Comparison of ENCODE assay signal across 8 cellular contexts in genomic region chr7:67171151-67171550, GRCh38.
DNase-seq lines count a peak whose midpoint lies in the region; ATAC-seq, FAIRE-seq and TF ChIP-seq lines count a peak whose summit lies in the region.
"Not testable (repeated sequence)": the region's sequence is repeated elsewhere in the genome, so short reads cannot be mapped to it uniquely, and the experiment has no call there.

No MANE protein-coding gene starts in this region.

- peak; percentile 64 for FAIRE-seq in small intestine (lab: Jason Lieb, UNC)

- H3K9me3 Mint-ChIP-seq in WTC11; activated naive CD8-positive, alpha-beta T cell treated with anti-CD3 and anti-CD28 coated beads, Interleukin-2, amount 10 ng/mL, durations not matched to agents 7 days and 5 days: not testable (repeated sequence)

- POLR2A ChIA-PET in WTC11 (lab: Charles Lee); activated naive CD8-positive, alpha-beta T cell treated with anti-CD3 and anti-CD28 coated beads, Interleukin-2, amount 10 ng/mL, durations not matched to agents 7 days and 5 days (lab: Charles Lee): not testable (repeated sequence)

- H3K4me1 Mint-ChIP-seq in WTC11; activated naive CD8-positive, alpha-beta T cell treated with anti-CD3 and anti-CD28 coated beads, Interleukin-2, amount 10 ng/mL, durations not matched to agents 7 days and 5 days: not testable (repeated sequence)

- not testable (repeated sequence) for H3K9me3 ChIP-seq in small intestine (ENCODE audit: control insufficient read depth, low read depth)

- not testable (repeated sequence) for H3K4me1 ChIP-seq in small intestine (ENCODE audit: control insufficient read depth in 2 of 2, insufficient read depth in 1 of 2, low read depth in 1 of 2, low read length in 1 of 2)

- not testable (repeated sequence) for H3K4me3 ChIP-seq in small intestine (ENCODE audit: low read depth in 1 of 2, low read length in 2 of 2)

- H3K27me3 ChIP-seq in small intestine (ENCODE audit: control insufficient read depth in 2 of 2, insufficient read depth in 2 of 2, low read length in 2 of 2): not testable (repeated sequence)

- H3K27ac ChIP-seq in small intestine (ENCODE audit: low read depth in 1 of 2, low read length in 1 of 2): not testable (repeated sequence)

- not testable (repeated sequence) for TF ChIP-seq CTCF in WTC11 (IDR thresholded peaks at IDR 0.05)

- ATAC-seq in GM18498 (IDR thresholded peaks at IDR 0.05; ENCODE audit: unreplicated experiment) (peak; percentile 74), GM19351 (IDR thresholded peaks at IDR 0.05; ENCODE audit: unreplicated experiment) (peak; percentile 94), GM21447 (IDR thresholded peaks at IDR 0.05; ENCODE audit: unreplicated experiment) (peak; percentile 96), HG02763 (IDR thresholded peaks at IDR 0.05; ENCODE audit: unreplicated experiment) (peak; percentile 86), HG03159 (IDR thresholded peaks at IDR 0.05; ENCODE audit: unreplicated experiment) (peak; percentile 89)
- ATAC-seq in WTC11; activated naive CD8-positive, alpha-beta T cell treated with anti-CD3 and anti-CD28 coated beads, Interleukin-2, amount 10 ng/mL, durations not matched to agents 7 days and 5 days (ENCODE audit: low read depth): not testable (repeated sequence)

- 0 out of 2 replicates have a peak overlapping the region, but pooled peaks have one; percentile 28 for H3K27ac Mint-ChIP-seq in WTC11
- H3K27ac Mint-ChIP-seq in activated naive CD8-positive, alpha-beta T cell treated with anti-CD3 and anti-CD28 coated beads, Interleukin-2, amount 10 ng/mL, durations not matched to agents 7 days and 5 days: peak overlapping the region; percentile 55

- WGBS in small intestine, 3 donors: 68 to 81% (median 77%) methylated on average over 3 of the region's 3 CpGs

- not testable (repeated sequence) for H3K36me3 ChIP-seq in small intestine (ENCODE audit: control insufficient read depth in 2 of 2, insufficient read depth in 2 of 2, low read length in 2 of 2)

- not testable (repeated sequence) for H3K27me3 Mint-ChIP-seq in WTC11 (ENCODE audit: low read depth); activated naive CD8-positive, alpha-beta T cell treated with anti-CD3 and anti-CD28 coated beads, Interleukin-2, amount 10 ng/mL, durations not matched to agents 7 days and 5 days

- H3K36me3 Mint-ChIP-seq in WTC11; activated naive CD8-positive, alpha-beta T cell treated with anti-CD3 and anti-CD28 coated beads, Interleukin-2, amount 10 ng/mL, durations not matched to agents 7 days and 5 days: not testable (repeated sequence)

- H3K4me3 Mint-ChIP-seq in WTC11: not testable (repeated sequence)
- H3K4me3 Mint-ChIP-seq in activated naive CD8-positive, alpha-beta T cell treated with anti-CD3 and anti-CD28 coated beads, Interleukin-2, amount 10 ng/mL, durations not matched to agents 7 days and 5 days: peak overlapping the region; percentile 65

- not testable (repeated sequence) for DNase-seq in WTC11 (ENCODE audit: low spot score); activated naive CD8-positive, alpha-beta T cell treated with anti-CD3 and anti-CD28 coated beads, Interleukin-2, amount 10 ng/mL, durations not matched to agents 7 days and 5 days; small intestine

- CTCF ChIA-PET in WTC11 (lab: Charles Lee): not testable (repeated sequence)
